ENCODE assay signal across 9 cellular contexts in the genomic region with DNA sequence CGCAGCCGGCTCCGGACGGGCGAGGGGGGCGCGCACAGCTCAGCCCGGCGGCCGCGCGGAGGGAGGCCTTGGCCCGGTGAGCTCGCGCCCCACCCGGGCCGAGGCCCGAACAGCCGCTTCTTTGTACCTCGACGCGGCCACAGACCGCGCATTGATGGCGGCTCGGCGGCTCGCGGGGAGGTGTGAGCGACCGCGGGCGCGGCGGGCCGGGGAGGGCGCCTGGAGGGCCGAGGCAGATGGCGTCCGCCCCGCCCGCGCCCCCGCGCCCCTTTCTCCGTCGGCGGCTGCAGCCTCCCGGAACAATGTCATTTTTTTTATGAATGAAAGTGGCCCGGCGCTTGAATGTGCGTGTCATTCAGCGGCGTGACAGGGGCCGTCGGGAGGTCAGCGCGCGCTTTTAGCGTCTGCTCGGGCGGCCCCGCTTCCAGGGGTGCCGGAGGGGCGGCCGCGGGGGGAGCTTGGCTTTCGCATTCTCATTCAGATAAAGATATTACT. TPM values are rescaled to one million over a fixed set of nuclear protein-coding genes. Genes with fewer than 3 reads are reported as not detected.
DNase-seq lines count a peak whose midpoint lies in the region; ATAC-seq lines count a peak whose summit lies in the region.
"Had no signal": no experiment of that assay in that cellular context is flagged by ENCODE, and none has a peak within 500 bp of the region (broad histone marks: within the 10 kb centered on the region; RNA-seq: fewer than 3 reads in every experiment).

No MANE protein-coding gene starts in this region.

- peak overlapping the region; percentile 52 for H3K4me3 Mint-ChIP-seq in T-helper 17 cell

- H3K4me3 ChIP-seq in iPS-18c (ENCODE audit: insufficient read depth, low read depth, low read length): peak overlapping the region; percentile 83
- H3K4me3 ChIP-seq in skin epidermis: peak overlapping the region; percentile 42 to 64 (median 60)

- H3K27me3 Mint-ChIP-seq in T-helper 17 cell: peaks cover 13% of the 10 kb centered on the region

- peaks cover 2% of the 10 kb centered on the region for H3K4me1 Mint-ChIP-seq in T-helper 17 cell

- ATAC-seq in T-helper 17 cell (no peak), HG02678 (IDR thresholded peaks at IDR 0.05; ENCODE audit: unreplicated experiment) (no peak)

- DNase-seq in DMS 273 (lab: John Stamatoyannopoulos, UW; ENCODE audit: unreplicated experiment): peak; percentile 56
- no peak for DNase-seq in DMS 273 treated with DMSO at 0.1 percent for 48 hours (lab: John Stamatoyannopoulos, UW)
- DNase-seq in T-helper 17 cell: no peak
- DNase-seq in HUDEP-2 (lab: John Stamatoyannopoulos, UW; ENCODE audit: unreplicated experiment in 76 of 76): no peak
- DNase-seq in NCI-H1092 (lab: John Stamatoyannopoulos, UW): no peak

- peak overlapping the region in 13 of 21 experiments; percentile 49 to 90 (median 69) for H3K27ac ChIP-seq in skin epidermis

- H3K27ac Mint-ChIP-seq in T-helper 17 cell: no peak overlapping the region

- H3K9me3 ChIP-seq in T-helper 17 cell (ENCODE audit: control insufficient read depth, low read length, poor library complexity, severe bottlenecking) (no peaks in the 10 kb centered on the region), iPS-18c (ENCODE audit: control insufficient read depth, insufficient read depth, low read length) (no peaks in the 10 kb centered on the region)

- no peaks in the 10 kb centered on the region for H3K36me3 Mint-ChIP-seq in T-helper 17 cell (ENCODE audit: low read depth)

RNA-seq across cellular contexts. Expression of gene FGFR3, which starts 1.8 kb away (rescaled TPM):
- total RNA-seq in T-helper 17 cell: under 1 TPM in 1 of 2 donors, not detected in 1; 0.12 TPM
- total RNA-seq: RPMI7951 had no signal
